Comparison of ENCODE assay signal across 18 cellular contexts in genomic region chr3:115397433-115397832, GRCh38.
DNase-seq lines count a peak whose midpoint lies in the region; ATAC-seq and TF ChIP-seq lines count a peak whose summit lies in the region.
"Had no signal": no experiment of that assay in that cellular context is flagged by ENCODE, and none has a peak within 500 bp of the region (broad histone marks: within the 10 kb centered on the region; RNA-seq: fewer than 3 reads in every experiment).

No MANE protein-coding gene starts in this region.

- H3K9me3 Mint-ChIP-seq in naive thymus-derived CD4-positive, alpha-beta T cell: no peaks in the 10 kb centered on the region

- CTCF ChIA-PET in naive thymus-derived CD4-positive, alpha-beta T cell (lab: Charles Lee): no interaction called here

- H3K4me1 ChIP-seq in ACC112 (ENCODE audit: control insufficient read depth, insufficient read depth, low read length, unreplicated experiment): peaks cover 49% of the 10 kb centered on the region
- H3K4me1 ChIP-seq in naive thymus-derived CD4-positive, alpha-beta T cell (ENCODE audit: control insufficient read depth in 2 of 2, insufficient read depth in 2 of 2, low read length in 2 of 2): no peaks in the 10 kb centered on the region

- no peaks in the 10 kb centered on the region for H3K36me3 Mint-ChIP-seq in naive thymus-derived CD4-positive, alpha-beta T cell

- DNase-seq in amniotic stem cell (lab: John Stamatoyannopoulos, UW) (peak; percentile 13), choroid plexus epithelial cell (ENCODE audit: low read depth) (peak; percentile 45), hepatic stellate cell (ENCODE audit: low spot score) (peak; percentile 6), T1000 (lab: John Stamatoyannopoulos, UW) (no peak), GM13976 (ENCODE audit: low spot score) (no peak), NCI-H1694 (lab: John Stamatoyannopoulos, UW) (no peak)
- DNase-seq in naive thymus-derived CD4-positive, alpha-beta T cell: no peak
- DNase-seq: 8988T, DMS79 treated with DMSO at 0.1 percent for 48 hours, NCI-H1092 treated with DMSO at 0.1 percent for 48 hours, NCI-H2081, NCI-H2171 treated with DMSO at 0.1 percent for 48 hours, NCI-H446, NCI-H748 treated with DMSO at 0.1 percent for 48 hours, SHP77 had no signal

- POLR2A ChIA-PET in naive thymus-derived CD4-positive, alpha-beta T cell (lab: Charles Lee): no interaction called here

- no peaks in the 10 kb centered on the region for H3K9me3 ChIP-seq in naive thymus-derived CD4-positive, alpha-beta T cell (ENCODE audit: control insufficient read depth in 2 of 3, low read length in 3 of 3)
- H3K9me3 ChIP-seq: HAP-1 had no signal

- no peak for ATAC-seq in naive thymus-derived CD4-positive, alpha-beta T cell

- H3K4me3 Mint-ChIP-seq in naive thymus-derived CD4-positive, alpha-beta T cell: no peak overlapping the region
- H3K4me3 Mint-ChIP-seq: B cell had no signal

- intact Hi-C loops in naive thymus-derived CD4-positive, alpha-beta T cell (cut with micrococcal nuclease): loop anchor here in 1 of 2 donors (10.0 kb wide), 1 partner anchor 297 kb away; no protein-coding TSS in a partner anchor

- no peaks in the 10 kb centered on the region for H3K36me3 ChIP-seq in ACC112 (ENCODE audit: insufficient read depth, low read length)
- H3K36me3 ChIP-seq in naive thymus-derived CD4-positive, alpha-beta T cell (ENCODE audit: control insufficient read depth in 2 of 3, insufficient read depth in 3 of 3, low read length in 3 of 3): no peaks in the 10 kb centered on the region
- H3K36me3 ChIP-seq: HAP-1 had no signal

- H3K4me3 ChIP-seq in ACC112 (ENCODE audit: low read depth, low read length) (no peak overlapping the region; the same call in 1 of the 2 replicates), choroid plexus epithelial cell (ENCODE audit: low read depth, low read length) (no peak overlapping the region)
- no peak overlapping the region for H3K4me3 ChIP-seq in naive thymus-derived CD4-positive, alpha-beta T cell (ENCODE audit: low read length)
- H3K4me3 ChIP-seq: HAP-1 had no signal

- peak overlapping the region; percentile 64 for H2AFZ ChIP-seq in ACC112 (ENCODE audit: low read length, unreplicated experiment)

- H3K27ac ChIP-seq in ACC112 (ENCODE audit: low read depth, low read length): peak overlapping the region; percentile 81
- no peak overlapping the region for H3K27ac ChIP-seq in naive thymus-derived CD4-positive, alpha-beta T cell (ENCODE audit: low read depth, low read length)

- in situ Hi-C loops in GM13976 (cut with MboI; ENCODE audit: low sequenced_read_pairs, unreplicated experiment): no loop called here

- no peaks in the 10 kb centered on the region for H3K27me3 Mint-ChIP-seq in naive thymus-derived CD4-positive, alpha-beta T cell
- H3K27me3 Mint-ChIP-seq: B cell had no signal

- H3K79me2 ChIP-seq in ACC112 (ENCODE audit: control insufficient read depth, insufficient read depth, low read length, unreplicated experiment): no peaks in the 10 kb centered on the region

- H3K4me1 Mint-ChIP-seq in naive thymus-derived CD4-positive, alpha-beta T cell: no peaks in the 10 kb centered on the region
- H3K4me1 Mint-ChIP-seq: B cell had no signal

- no peaks in the 10 kb centered on the region for H3K27me3 ChIP-seq in ACC112 (ENCODE audit: insufficient read depth, low read length)
- H3K27me3 ChIP-seq in naive thymus-derived CD4-positive, alpha-beta T cell (ENCODE audit: control insufficient read depth in 2 of 2, insufficient read depth in 2 of 2, low read length in 2 of 2): no peaks in the 10 kb centered on the region

- no peak overlapping the region for H3K27ac Mint-ChIP-seq in naive thymus-derived CD4-positive, alpha-beta T cell
- H3K27ac Mint-ChIP-seq: B cell had no signal

- no peak for TF ChIP-seq CTCF in choroid plexus epithelial cell (conservative IDR thresholded peaks at IDR 0.05; ENCODE audit: low read depth, low read length)
- no peak for TF ChIP-seq CTCF in GM13976 (IDR thresholded peaks at IDR 0.05; ENCODE audit: borderline replicate concordance, control extremely low read depth, extremely low read depth, insufficient read depth, missing control alignments)

Comparison
In these comparisons a context has a peak if more than half of its experiments do, and no peak if none do; other contexts are left out.
1. DNase-seq: peak in amniotic stem cell (single experiment), choroid plexus epithelial cell (single experiment) and hepatic stellate cell (single experiment); none in T1000 (single experiment), GM13976 (single experiment), naive thymus-derived CD4-positive, alpha-beta T cell (0 of 9) and NCI-H1694 (single experiment).